ENCODE assay signal across 20 cellular contexts in the genomic region with DNA sequence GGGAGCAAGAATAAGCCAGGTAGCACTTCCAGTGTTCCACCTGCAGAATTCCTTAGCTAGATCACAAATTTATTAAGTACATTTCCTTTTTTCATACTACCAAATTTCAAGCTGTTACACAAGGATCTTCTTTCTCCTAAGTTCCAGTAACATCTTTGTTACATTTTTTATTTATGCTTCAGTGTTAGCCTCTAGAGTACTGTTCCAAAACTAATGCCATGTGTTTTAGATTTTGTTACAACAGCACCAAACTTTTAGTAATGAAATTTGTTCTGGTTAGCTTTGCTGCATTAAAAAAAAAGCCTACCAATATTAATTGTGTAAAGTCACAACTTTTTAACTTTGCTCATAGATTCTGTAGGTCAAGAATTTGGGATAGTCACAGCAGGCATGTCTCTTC.
DNase-seq lines count a peak whose midpoint lies in the region; ATAC-seq and TF ChIP-seq lines count a peak whose summit lies in the region.
"Had no signal": no experiment of that assay in that cellular context is flagged by ENCODE, and none has a peak within 500 bp of the region (broad histone marks: within the 10 kb centered on the region; RNA-seq: fewer than 3 reads in every experiment).

No MANE protein-coding gene starts in this region.

- no peaks in the 10 kb centered on the region for H3K27me3 Mint-ChIP-seq in stimulated activated naive B cell treated with anti-CD40 and anti-IgM and Interleukin-4, amounts not matched to agents 10 μg/mL and 1 μg/mL and 100 μg/mL, for 72 hours
- no peaks in the 10 kb centered on the region for H3K27me3 Mint-ChIP-seq in mesothelial cell of epicardium (ENCODE audit: low read depth)
- H3K27me3 Mint-ChIP-seq: CD4-positive, CD25-positive, alpha-beta regulatory T cell had no signal

- H3K9me3 ChIP-seq in adipocyte (ENCODE audit: control insufficient read depth, low read length) = peaks cover 8% of the 10 kb centered on the region

- CTCF ChIA-PET in BJ (lab: Yijun Ruan, JAX) = interaction anchor here (1.3 to 1.5 kb wide), 2 partner anchors 43 to 280 kb away, joined by 3 read pairs; no protein-coding TSS in a partner anchor

- no peak for TF ChIP-seq CTCF in BJ (IDR thresholded peaks at IDR 0.05; ENCODE audit: insufficient read depth, low read depth, low read length)
- TF ChIP-seq CTCF in fibroblast of mammary gland (conservative IDR thresholded peaks at IDR 0.05; ENCODE audit: control insufficient read depth, insufficient read depth, low read depth, low read length) = no peak
- TF ChIP-seq CTCF in mesothelial cell of epicardium (IDR thresholded peaks at IDR 0.05; ENCODE audit: unreplicated experiment) = no peak

- peaks cover 3% of the 10 kb centered on the region in 2 donors for H3K4me1 Mint-ChIP-seq in stimulated activated naive B cell treated with anti-CD40 and anti-IgM and Interleukin-4, amounts not matched to agents 10 μg/mL and 1 μg/mL and 100 μg/mL, for 72 hours
- peaks cover under 1% of the 10 kb centered on the region for H3K4me1 Mint-ChIP-seq in mesothelial cell of epicardium

- no peak overlapping the region for H3K9ac ChIP-seq in adipocyte (ENCODE audit: low read length)
- H3K9ac ChIP-seq: BLaER1, GM23248 had no signal

- DNase-seq in BJ (ENCODE audit: low read depth) (peak; percentile 5), adipocyte (ENCODE audit: low read depth) (peak; percentile 31), fibroblast of mammary gland (ENCODE audit: low read depth) (peak; percentile 21), NCI-H1092 treated with DMSO at 0.1 percent for 48 hours (lab: John Stamatoyannopoulos, UW) (no peak), mesothelial cell of epicardium (ENCODE audit: low spot score in 2 of 2, unreplicated experiment in 2 of 2) (no peak)
- no peak for DNase-seq in stimulated activated naive B cell treated with anti-CD40 and anti-IgM and Interleukin-4, amounts not matched to agents 10 μg/mL and 1 μg/mL and 100 μg/mL, for 72 hours
- DNase-seq: 8988T; ACHN; Caco-2; CD4-positive, CD25-positive, alpha-beta regulatory T cell; CD8-positive, alpha-beta T cell; DMS153; EL; GDM1; GM23248; H7; HCEC 1CT had no signal

- no peaks in the 10 kb centered on the region for H3K36me3 ChIP-seq in BJ (ENCODE audit: control insufficient read depth, insufficient read depth, low read length)
- H3K36me3 ChIP-seq in adipocyte (ENCODE audit: control insufficient read depth, insufficient read depth, low read length, severe bottlenecking) = no peaks in the 10 kb centered on the region

- no peak for ATAC-seq in GM21576 (IDR thresholded peaks at IDR 0.05; ENCODE audit: unreplicated experiment)
- no peak for ATAC-seq in stimulated activated naive B cell treated with anti-CD40 and anti-IgM and Interleukin-4, amounts not matched to agents 10 μg/mL and 1 μg/mL and 100 μg/mL, for 72 hours (replicated peaks)
- ATAC-seq: A549; CD8-positive, alpha-beta T cell had no signal

- H3K9me3 Mint-ChIP-seq in stimulated activated naive B cell treated with anti-CD40 and anti-IgM and Interleukin-4, amounts not matched to agents 10 μg/mL and 1 μg/mL and 100 μg/mL, for 72 hours = peaks cover 10 to 14% of the 10 kb centered on the region in 2 donors
- H3K9me3 Mint-ChIP-seq in mesothelial cell of epicardium = peaks cover 18% of the 10 kb centered on the region

- H3K4me1 ChIP-seq in adipocyte (ENCODE audit: control insufficient read depth, insufficient read depth, low read length) = no peaks in the 10 kb centered on the region
- H3K4me1 ChIP-seq: BLaER1 had no signal

- H3K4me3 ChIP-seq in BJ (ENCODE audit: low read depth, low read length) = no peak overlapping the region
- no peak overlapping the region for H3K4me3 ChIP-seq in adipocyte (ENCODE audit: low read length)
- no peak overlapping the region for H3K4me3 ChIP-seq in fibroblast of mammary gland (ENCODE audit: control insufficient read depth, low read depth, low read length)
- H3K4me3 ChIP-seq: A549, BLaER1, GM23248 had no signal

- H3K36me3 Mint-ChIP-seq in stimulated activated naive B cell treated with anti-CD40 and anti-IgM and Interleukin-4, amounts not matched to agents 10 μg/mL and 1 μg/mL and 100 μg/mL, for 72 hours = peaks cover 16 to 25% of the 10 kb centered on the region in 2 donors
- peaks cover 8% of the 10 kb centered on the region for H3K36me3 Mint-ChIP-seq in mesothelial cell of epicardium

- H3K4me3 Mint-ChIP-seq in stimulated activated naive B cell treated with anti-CD40 and anti-IgM and Interleukin-4, amounts not matched to agents 10 μg/mL and 1 μg/mL and 100 μg/mL, for 72 hours = no peak overlapping the region
- H3K4me3 Mint-ChIP-seq in mesothelial cell of epicardium = no peak overlapping the region
- H3K4me3 Mint-ChIP-seq: CD4-positive, CD25-positive, alpha-beta regulatory T cell; CD8-positive, alpha-beta T cell had no signal

- POLR2A ChIA-PET in BJ (lab: Charles Lee) = no interaction called here

- H3K27ac Mint-ChIP-seq in stimulated activated naive B cell treated with anti-CD40 and anti-IgM and Interleukin-4, amounts not matched to agents 10 μg/mL and 1 μg/mL and 100 μg/mL, for 72 hours = no peak overlapping the region
- H3K27ac Mint-ChIP-seq in mesothelial cell of epicardium = no peak overlapping the region
- H3K27ac Mint-ChIP-seq: CD4-positive, CD25-positive, alpha-beta regulatory T cell; CD8-positive, alpha-beta T cell had no signal

- H3K27me3 ChIP-seq in BJ (ENCODE audit: control insufficient read depth, insufficient read depth, low read length) (no peaks in the 10 kb centered on the region), adipocyte (replicated peaks; ENCODE audit: control insufficient read depth, insufficient read depth, low read length) (no peaks in the 10 kb centered on the region)
- H3K27me3 ChIP-seq: BLaER1 had no signal

Comparison
In these comparisons a context has a peak if more than half of its experiments do, and no peak if none do; other contexts are left out.
1. DNase-seq: peak in BJ (single experiment), adipocyte (single experiment) and fibroblast of mammary gland (single experiment); none in stimulated activated naive B cell treated with anti-CD40 and anti-IgM and Interleukin-4, amounts not matched to agents 10 μg/mL and 1 μg/mL and 100 μg/mL, for 72 hours (single experiment), NCI-H1092 treated with DMSO at 0.1 percent for 48 hours (single experiment) and mesothelial cell of epicardium (0 of 2).